ENCODE assay signal across 9 cellular contexts in genomic region chr16:90077757-90078593, GRCh38. TPM values are rescaled to one million over a fixed set of nuclear protein-coding genes. Genes with fewer than 3 reads are reported as not detected.
DNase-seq lines count a peak whose midpoint lies in the region; ATAC-seq and TF ChIP-seq lines count a peak whose summit lies in the region.
"Had no signal": no experiment of that assay in that cellular context is flagged by ENCODE, and none has a peak within 500 bp of the region (broad histone marks: within the 10 kb centered on the region; RNA-seq: fewer than 3 reads in every experiment).

No MANE protein-coding gene starts in this region.

- peak; percentile 40 for ATAC-seq in GM21723 (IDR thresholded peaks at IDR 0.05; ENCODE audit: unreplicated experiment)

- H3K9me3 ChIP-seq in muscle layer of colon (ENCODE audit: low read length): no peaks in the 10 kb centered on the region

- peak overlapping the region; percentile 46 for H3K4me3 ChIP-seq in epithelial cell of esophagus (ENCODE audit: low read length)
- peak overlapping the region in 1 of 2 donors; percentile 72 for H3K4me3 ChIP-seq in muscle layer of colon (ENCODE audit: low read depth in 1 of 2, low read length in 2 of 2)

- peak; percentile 11 for DNase-seq in NCI-H1105 treated with DMSO at 0.1 percent for 48 hours (lab: John Stamatoyannopoulos, UW)
- DNase-seq in NCI-H1105 (lab: John Stamatoyannopoulos, UW): no peak
- DNase-seq in LHCN-M2 (ENCODE audit: low read depth): peak; percentile 29
- DNase-seq in T-helper 2 cell: peak in 3 of 5 experiments; percentile 6 to 81 (median 7)
- peak; percentile 27 for DNase-seq in epithelial cell of esophagus (ENCODE audit: low read depth)
- no peak for DNase-seq in ureter (ENCODE audit: low spot score)

- H3K36me3 ChIP-seq in muscle layer of colon (ENCODE audit: insufficient read depth, low read length): no peaks in the 10 kb centered on the region

- peaks cover 13% of the 10 kb centered on the region for H3K4me1 ChIP-seq in muscle layer of colon (ENCODE audit: insufficient read depth, low read length)

- H3K27me3 ChIP-seq in muscle layer of colon (ENCODE audit: control insufficient read depth in 1 of 2, insufficient read depth in 2 of 2, low read length in 2 of 2): no peaks in the 10 kb centered on the region

- no peak for TF ChIP-seq CTCF in epithelial cell of esophagus (IDR thresholded peaks at IDR 0.05; ENCODE audit: insufficient read depth, low read depth, low read length, missing control alignments)

- H3K9ac ChIP-seq in muscle layer of colon (ENCODE audit: low read length): peak overlapping the region; percentile 78

- H3K27ac ChIP-seq in muscle layer of colon (ENCODE audit: low read depth, low read length): no peak overlapping the region

RNA-seq across cellular contexts. Expression of gene PRDM7, which starts 0.8 kb away (rescaled TPM):
- total RNA-seq in LHCN-M2 (2014; rRNA removed): not detected in 2 replicates
- polyA plus RNA-seq in LHCN-M2 (2012): not detected
- total RNA-seq in ureter: not detected
- total RNA-seq: dermis microvascular lymphatic vessel endothelial cell had no signal

RNA-seq across cellular contexts. Expression of gene DBNDD1, which starts 58.7 kb away (rescaled TPM):
- total RNA-seq in LHCN-M2 (2014; rRNA removed): 8.5 and 10.8 TPM in 2 replicates
- polyA plus RNA-seq in LHCN-M2 (2012): 4.2 TPM
- total RNA-seq in ureter: 3.0 TPM

Comparison
In these comparisons a context has a peak if more than half of its experiments do, and no peak if none do; other contexts are left out.
1. DNase-seq: peak in NCI-H1105 treated with DMSO at 0.1 percent for 48 hours (single experiment), LHCN-M2 (single experiment), T-helper 2 cell (3 of 5) and epithelial cell of esophagus (single experiment); none in NCI-H1105 (single experiment) and ureter (single experiment).